Comparison of ENCODE assay signal across 16 cellular contexts in the genomic region with DNA sequence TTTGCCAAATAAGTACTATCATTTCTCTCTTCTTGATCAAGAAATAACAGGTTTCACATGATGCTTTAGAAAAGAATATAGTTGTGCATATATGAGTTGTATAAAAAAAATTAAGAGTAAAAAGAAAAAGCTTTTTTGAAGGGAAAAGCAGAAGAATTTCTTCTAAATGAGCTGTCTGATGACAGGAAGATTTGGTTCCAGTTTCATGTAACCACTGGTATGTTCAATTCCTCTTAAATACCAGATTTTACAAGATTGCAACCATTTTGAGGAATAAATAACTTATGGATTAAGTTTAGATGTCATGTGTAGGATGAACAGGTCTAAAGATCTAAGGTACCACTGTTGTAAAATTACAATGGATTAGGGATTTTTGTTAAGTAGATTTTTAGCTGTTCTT. TPM values are rescaled to one million over a fixed set of nuclear protein-coding genes. Genes with fewer than 3 reads are reported as not detected.
A peak's percentile ranks its signal among the peaks of the same experiment; 100 is the strongest.
DNase-seq lines count a peak whose midpoint lies in the region; ATAC-seq, FAIRE-seq and TF ChIP-seq lines count a peak whose summit lies in the region.
"Had no signal": no experiment of that assay in that cellular context is flagged by ENCODE, and none has a peak within 500 bp of the region (broad histone marks: within the 10 kb centered on the region; RNA-seq: fewer than 3 reads in every experiment).

No MANE protein-coding gene starts in this region.

- TF ChIP-seq EP300 in GM12878 (IDR thresholded peaks at IDR 0.05; ENCODE audit: borderline replicate concordance in 1 of 2, control insufficient read depth in 1 of 2, low read depth in 2 of 2, low read length in 2 of 2) (no peak), upper lobe of left lung (IDR thresholded peaks at IDR 0.05) (no peak)

- in situ Hi-C loops in Panc1 (cut with HindIII; ENCODE audit: low pct_unique_long_range_greater_than_20kb, low sequenced_read_pairs) (no loop called here), GM12878 (cut with MboI) (no loop called here)

- SMC1A ChIA-PET in GM12878 (lab: Charles Lee; ENCODE audit: uncharacterized antibody, unreplicated experiment): interaction anchor here (0.6 to 6.7 kb wide), 19 partner anchors 8 to 296 kb away, joined by 3 to 127 read pairs (median 10); a partner anchor contains a TSS

- CTCF ChIA-PET in Panc1 (lab: Charles Lee): interaction anchor here (0.6 kb wide), 1 partner anchor 170 kb away, joined by 4 read pairs; no protein-coding TSS in a partner anchor
- CTCF ChIA-PET in GM12878 (lab: Yijun Ruan, JAX): interaction anchor here (0.6 to 5.1 kb wide), 20 partner anchors 9 to 532 kb away, joined by 3 to 75 read pairs (median 10); a partner anchor contains a TSS

- H3K4me3 ChIP-seq in Panc1 (ENCODE audit: low read depth in 2 of 2, low read length in 2 of 2): no peak overlapping the region
- no peak overlapping the region for H3K4me3 ChIP-seq in GM12878
- no peak overlapping the region for H3K4me3 ChIP-seq in upper lobe of left lung
- H3K4me3 ChIP-seq in small intestine (ENCODE audit: low read depth in 1 of 2, low read length in 2 of 2): no peak overlapping the region
- no peak overlapping the region for H3K4me3 ChIP-seq in dorsolateral prefrontal cortex
- H3K4me3 ChIP-seq: vagina had no signal

- no peak for DNase-seq in activated T-cell treated with anti-CD3 and anti-CD28 coated beads, Interleukin-2, amount 50 U/mL, for 72 hours
- DNase-seq in activated T-cell treated with anti-CD3 and anti-CD28 coated beads for 4 hours: no peak
- no peak for DNase-seq in Panc1 (ENCODE audit: low read depth, low spot score)
- no peak for DNase-seq in GM12878 (ENCODE audit: low read depth, low spot score)
- no peak for DNase-seq in upper lobe of left lung
- DNase-seq in small intestine: no peak
- DNase-seq in dorsolateral prefrontal cortex: no peak
- DNase-seq: caudate nucleus, NCI-H1092 treated with DMSO at 0.1 percent for 48 hours, NCI-H510A treated with DMSO at 0.1 percent for 48 hours, nucleus accumbens had no signal

- no peak for FAIRE-seq in GM12878 (lab: Jason Lieb, UNC)
- FAIRE-seq in small intestine (lab: Jason Lieb, UNC): no peak
- FAIRE-seq: HTR-8/SVneo had no signal

- no TSS peak for BruUV-seq in Panc1 (replicated peaks; lab: Mats Ljungman, UMichigan)
- no TSS peak for BruUV-seq in GM12878 (replicated peaks; lab: Mats Ljungman, UMichigan)

- H3K36me3 Mint-ChIP-seq in activated T-cell treated with anti-CD3 and anti-CD28 coated beads, Interleukin-2, amount 50 U/mL, for 72 hours (ENCODE audit: insufficient read depth in 2 of 2): peaks cover 2 to 14% of the 10 kb centered on the region in 2 donors
- peaks cover 15% of the 10 kb centered on the region for H3K36me3 Mint-ChIP-seq in stimulated activated memory B cell treated with anti-CD40 and anti-IgM and Interleukin-4, amounts not matched to agents 10 μg/mL and 1 μg/mL and 100 μg/mL, for 72 hours

- H4K20me1 ChIP-seq in GM12878 (ENCODE audit: control insufficient read depth, insufficient read depth): no peaks in the 10 kb centered on the region

- H3K27ac Mint-ChIP-seq in activated T-cell treated with anti-CD3 and anti-CD28 coated beads, Interleukin-2, amount 50 U/mL, for 72 hours: peak overlapping the region; percentile 100
- H3K27ac Mint-ChIP-seq in stimulated activated memory B cell treated with anti-CD40 and anti-IgM and Interleukin-4, amounts not matched to agents 10 μg/mL and 1 μg/mL and 100 μg/mL, for 72 hours: peak overlapping the region; percentile 74

- H3K27me3 Mint-ChIP-seq in activated T-cell treated with anti-CD3 and anti-CD28 coated beads, Interleukin-2, amount 50 U/mL, for 72 hours (ENCODE audit: low read depth): no peaks in the 10 kb centered on the region
- no peaks in the 10 kb centered on the region for H3K27me3 Mint-ChIP-seq in stimulated activated memory B cell treated with anti-CD40 and anti-IgM and Interleukin-4, amounts not matched to agents 10 μg/mL and 1 μg/mL and 100 μg/mL, for 72 hours
- H3K27me3 Mint-ChIP-seq: B cell had no signal

- H3K36me3 ChIP-seq in Panc1 (ENCODE audit: control insufficient read depth, insufficient read depth, low read length): peaks cover 12% of the 10 kb centered on the region; the same call in 1 of the 2 replicates
- H3K36me3 ChIP-seq in GM12878 (ENCODE audit: control insufficient read depth in 2 of 2, insufficient read depth in 2 of 2, low read length in 1 of 2): peaks cover 0 to 1% of the 10 kb centered on the region in 2 experiments; a peak in 1 of 4 replicates
- H3K36me3 ChIP-seq in upper lobe of left lung: no peaks in the 10 kb centered on the region
- peaks cover 0 to 2% of the 10 kb centered on the region in 2 donors for H3K36me3 ChIP-seq in small intestine (ENCODE audit: control insufficient read depth in 2 of 2, insufficient read depth in 2 of 2, low read length in 2 of 2)
- H3K36me3 ChIP-seq: vagina had no signal

- H3K4me1 ChIP-seq in Panc1 (ENCODE audit: control insufficient read depth, insufficient read depth, low read length) (peaks cover 58% of the 10 kb centered on the region), GM12878 (ENCODE audit: control insufficient read depth, insufficient read depth, low read length) (peaks cover 13% of the 10 kb centered on the region), upper lobe of left lung (peaks cover 10 to 35% (median 23%) of the 10 kb centered on the region in 4 donors), small intestine (ENCODE audit: control insufficient read depth in 2 of 2, insufficient read depth in 1 of 2, low read depth in 1 of 2, low read length in 1 of 2) (peaks cover 0 to 4% of the 10 kb centered on the region in 2 donors)

- no peak overlapping the region for H2AFZ ChIP-seq in GM12878 (ENCODE audit: control insufficient read depth, low read depth, low read length)

- RAD21 ChIA-PET in GM12878 (lab: Charles Lee; ENCODE audit: unreplicated experiment): interaction anchor here (0.5 to 6.4 kb wide), 22 partner anchors 10 to 285 kb away, joined by 3 to 142 read pairs (median 9); a partner anchor contains a TSS

- peaks cover 2% of the 10 kb centered on the region; the same call in 1 of the 2 replicates for H3K79me2 ChIP-seq in GM12878 (ENCODE audit: control insufficient read depth, insufficient read depth, low read length)

- no peaks in the 10 kb centered on the region for H3K9me3 Mint-ChIP-seq in activated T-cell treated with anti-CD3 and anti-CD28 coated beads, Interleukin-2, amount 50 U/mL, for 72 hours
- no peaks in the 10 kb centered on the region for H3K9me3 Mint-ChIP-seq in stimulated activated memory B cell treated with anti-CD40 and anti-IgM and Interleukin-4, amounts not matched to agents 10 μg/mL and 1 μg/mL and 100 μg/mL, for 72 hours

- peak overlapping the region; percentile 78 to 95 for H3K4me3 Mint-ChIP-seq in activated T-cell treated with anti-CD3 and anti-CD28 coated beads, Interleukin-2, amount 50 U/mL, for 72 hours
- no peak overlapping the region for H3K4me3 Mint-ChIP-seq in stimulated activated memory B cell treated with anti-CD40 and anti-IgM and Interleukin-4, amounts not matched to agents 10 μg/mL and 1 μg/mL and 100 μg/mL, for 72 hours

- H3K9me3 ChIP-seq in Panc1 (ENCODE audit: control insufficient read depth, insufficient read depth, low read depth, low read length): no peaks in the 10 kb centered on the region
- no peaks in the 10 kb centered on the region for H3K9me3 ChIP-seq in GM12878 (replicated peaks; ENCODE audit: control insufficient read depth, insufficient read depth, low read length)
- H3K9me3 ChIP-seq in upper lobe of left lung: no peaks in the 10 kb centered on the region
- H3K9me3 ChIP-seq in small intestine (ENCODE audit: control insufficient read depth, low read depth): no peaks in the 10 kb centered on the region
- H3K9me3 ChIP-seq: vagina had no signal

- no peaks in the 10 kb centered on the region for H3K27me3 ChIP-seq in Panc1 (ENCODE audit: control insufficient read depth, insufficient read depth, low read length)
- no peaks in the 10 kb centered on the region for H3K27me3 ChIP-seq in GM12878 (replicated peaks in 1 of 2; ENCODE audit: control insufficient read depth in 2 of 2, insufficient read depth in 2 of 2, low read length in 1 of 2)
- no peaks in the 10 kb centered on the region for H3K27me3 ChIP-seq in upper lobe of left lung
- H3K27me3 ChIP-seq in small intestine (ENCODE audit: control insufficient read depth in 2 of 2, insufficient read depth in 2 of 2, low read length in 2 of 2): no peaks in the 10 kb centered on the region
- no peaks in the 10 kb centered on the region for H3K27me3 ChIP-seq in dorsolateral prefrontal cortex
- H3K27me3 ChIP-seq: vagina had no signal

- TF ChIP-seq CTCF in Panc1 (IDR thresholded peaks at IDR 0.05) (no peak), GM12878 (IDR thresholded peaks at IDR 0.05 in 2 of 3, conservative IDR thresholded peaks at IDR 0.05 in 1 of 3; ENCODE audit: control insufficient read depth in 2 of 3, extremely low read depth in 1 of 3, insufficient read depth in 1 of 3, low read depth in 3 of 3, low read length in 3 of 3) (no peak), upper lobe of left lung (IDR thresholded peaks at IDR 0.05) (no peak), dorsolateral prefrontal cortex (IDR thresholded peaks at IDR 0.05 in 54 of 56, conservative IDR thresholded peaks at IDR 0.05 in 2 of 56; ENCODE audit: low read depth in 1 of 56, partially characterized antibody in 56 of 56) (no peak)

- ATAC-seq in activated T-cell treated with anti-CD3 and anti-CD28 coated beads, Interleukin-2, amount 50 U/mL, for 72 hours (replicated peaks in 1 of 2): peak; percentile 0 to 1
- ATAC-seq in Panc1 (no peak), GM12878 (peak; percentile 8; the same call in 2 of the 3 replicates), upper lobe of left lung (ENCODE audit: low FRiP score in 2 of 2) (no peak)
- no peak for ATAC-seq in stimulated activated memory B cell treated with anti-CD40 and anti-IgM and Interleukin-4, amounts not matched to agents 10 μg/mL and 1 μg/mL and 100 μg/mL, for 72 hours
- ATAC-seq: Right ventricle myocardium inferior had no signal

- intact Hi-C loops in Panc1 (cut with micrococcal nuclease; ENCODE audit: unreplicated experiment) (loop anchor here (5.0 kb wide), 1 partner anchor 95 kb away; no protein-coding TSS in a partner anchor), GM12878 (cut with micrococcal nuclease; ENCODE audit: unreplicated experiment) (loop anchor here (2.0 to 5.0 kb wide), 3 partner anchors 76 to 160 kb away; no protein-coding TSS in a partner anchor), dorsolateral prefrontal cortex (cut with DNase I) (loop anchor here in 1 of 2 donors (5.0 kb wide), 1 partner anchor 285 kb away; no protein-coding TSS in a partner anchor)

- H3K9ac ChIP-seq in GM12878 (ENCODE audit: control insufficient read depth, insufficient read depth, low read length): peak overlapping the region; percentile 28; the same call in 1 of the 2 replicates

- peak overlapping the region; percentile 54 for H3K4me2 ChIP-seq in GM12878 (ENCODE audit: control insufficient read depth, insufficient read depth)

- TF ChIP-seq POLR2A in GM12878 (IDR thresholded peaks at IDR 0.05; ENCODE audit: low read depth, low read length) (no peak), upper lobe of left lung (IDR thresholded peaks at IDR 0.05) (no peak)

- POLR2A ChIA-PET in Panc1 (lab: Charles Lee) (interaction anchor here (1.4 to 4.4 kb wide), 3 partner anchors 87 to 93 kb away, joined by 6 to 77 read pairs (median 7); no protein-coding TSS in a partner anchor), GM12878 (lab: Charles Lee) (interaction anchor here (0.6 to 5.2 kb wide), 13 partner anchors 10 to 213 kb away, joined by 3 to 29 read pairs (median 6); no protein-coding TSS in a partner anchor)

- peak overlapping the region; percentile 100 for H3K27ac ChIP-seq in Panc1 (ENCODE audit: low read length)
- H3K27ac ChIP-seq in GM12878 (ENCODE audit: control insufficient read depth, insufficient read depth): peak overlapping the region; percentile 48
- H3K27ac ChIP-seq in upper lobe of left lung: no peak overlapping the region
- no peak overlapping the region for H3K27ac ChIP-seq in small intestine (ENCODE audit: low read depth in 1 of 2, low read length in 1 of 2)
- peak overlapping the region in 2 of 59 donors; percentile 9 to 11 for H3K27ac ChIP-seq in dorsolateral prefrontal cortex
- H3K27ac ChIP-seq: vagina had no signal

- TF ChIP-seq RAD21 in GM12878 (IDR thresholded peaks at IDR 0.05; ENCODE audit: insufficient read depth, low read depth, low read length): no peak

- peaks cover 76% of the 10 kb centered on the region for H3K4me1 Mint-ChIP-seq in activated T-cell treated with anti-CD3 and anti-CD28 coated beads, Interleukin-2, amount 50 U/mL, for 72 hours (ENCODE audit: low read depth)
- H3K4me1 Mint-ChIP-seq in stimulated activated memory B cell treated with anti-CD40 and anti-IgM and Interleukin-4, amounts not matched to agents 10 μg/mL and 1 μg/mL and 100 μg/mL, for 72 hours: peaks cover 32% of the 10 kb centered on the region

RNA-seq across cellular contexts. Expression of a gene that starts 45.0 kb away (rescaled TPM):
- 100 to 1,000 TPM; 236 to 324 TPM for total RNA-seq in activated T-cell treated with anti-CD3 and anti-CD28 coated beads, Interleukin-2, amount 50 U/mL, for 72 hours
- total RNA-seq in Panc1 (2021; ENCODE audit: unreplicated experiment): 281 TPM
- 139 TPM for polyA plus RNA-seq in Panc1 (2012; ENCODE audit: insufficient read length)
- total RNA-seq in GM12878 (2013; cell fraction: nucleolus; rRNA removed): 475 and 481 TPM in 2 replicates
- total RNA-seq in GM12878 (2014; rRNA removed): 135 and 169 TPM in 2 replicates
- total RNA-seq in GM12878 (2014; rRNA removed; fragmentation: Illumina TruSeq; extraction: Trizol): 150 and 160 TPM in 2 replicates
- 132 and 139 TPM in 2 replicates for total RNA-seq in GM12878 (2021)
- polyA plus RNA-seq in GM12878 (2011; ENCODE audit: low read depth): 49.4 TPM
- polyA plus RNA-seq in GM12878 (2011; rRNA removed): 171 and 218 TPM in 2 replicates
- 50.7 and 56.0 TPM in 2 replicates for polyA plus RNA-seq in GM12878 (2011; cell fraction: cytosol; rRNA removed)
- polyA plus RNA-seq in GM12878 (2011; cell fraction: nucleus; rRNA removed): 117 and 155 TPM in 2 replicates
- polyA plus RNA-seq in GM12878 (2012): 54.2 and 94.2 TPM in 2 replicates
- 121 and 153 TPM in 2 replicates for polyA plus RNA-seq in GM12878 (2014; fragmentation: Illumina TruSeq; extraction: Trizol)
- 100 to 1,000 TPM; 130 to 199 TPM for polyA plus RNA-seq in GM12878 (2014; fragmentation: Nextera tagmentation; extraction: Ambion mirVana)
- polyA plus RNA-seq in GM12878 (2014; rRNA removed): 78.0 and 88.4 TPM in 2 replicates
- 100 to 1,000 TPM; 107 to 111 TPM for polyA plus RNA-seq in GM12878 (2016; fragmentation: Nextera tagmentation; extraction: Ambion mirVana)
- 205 and 241 TPM in 2 replicates for polyA minus RNA-seq in GM12878 (2011; rRNA and poly(A)+ RNA removed)
- polyA minus RNA-seq in GM12878 (2011; cell fraction: cytosol; rRNA and poly(A)+ RNA removed): 66.8 and 88.2 TPM in 2 replicates
- 262 and 332 TPM in 2 replicates for polyA minus RNA-seq in GM12878 (2011; cell fraction: nucleus; rRNA and poly(A)+ RNA removed)
- total RNA-seq in upper lobe of left lung: 100 to 1,000 TPM; 124 to 246 (median 181) TPM
- 100 to 1,000 TPM in 1 of 3 donors, 10 to 100 TPM in 2; 62.1 to 110 (median 84.3) TPM for polyA plus RNA-seq in small intestine
- total RNA-seq in dorsolateral prefrontal cortex: 100 to 1,000 TPM in 118 of 120 experiments, 10 to 100 TPM in 2; 80.9 to 231 (median 127) TPM

RNA-seq across cellular contexts. Expression of a gene that starts 45.2 kb away (rescaled TPM):
- total RNA-seq in activated T-cell treated with anti-CD3 and anti-CD28 coated beads, Interleukin-2, amount 50 U/mL, for 72 hours: 10 to 100 TPM; 22.2 to 29.3 TPM
- total RNA-seq in Panc1 (2021; ENCODE audit: unreplicated experiment) (40.2 TPM), GM12878 (2014; rRNA removed) (47.0 and 48.7 TPM in 2 replicates), GM12878 (2014; rRNA removed; fragmentation: Illumina TruSeq; extraction: Trizol) (38.3 and 38.8 TPM in 2 replicates), GM12878 (2021) (37.7 and 41.7 TPM in 2 replicates), upper lobe of left lung (10 to 100 TPM; 13.7 to 38.5 (median 22.0) TPM), dorsolateral prefrontal cortex (10 to 100 TPM in 119 of 120 experiments, 1 to 10 TPM in 1; 9.8 to 28.4 (median 20.0) TPM)
- polyA plus RNA-seq in Panc1 (2012; ENCODE audit: insufficient read length): 36.1 TPM
- 40.4 and 43.9 TPM in 2 replicates for total RNA-seq in GM12878 (2013; cell fraction: nucleolus; rRNA removed)
- 54.1 TPM for polyA plus RNA-seq in GM12878 (2011; ENCODE audit: low read depth)
- polyA plus RNA-seq in GM12878 (2011; rRNA removed) (81.6 and 94.8 TPM in 2 replicates), GM12878 (2014; fragmentation: Illumina TruSeq; extraction: Trizol) (73.0 and 84.6 TPM in 2 replicates), GM12878 (2014; fragmentation: Nextera tagmentation; extraction: Ambion mirVana) (100 to 1,000 TPM; 128 to 156 TPM), GM12878 (2014; rRNA removed) (62.5 and 67.5 TPM in 2 replicates), GM12878 (2016; fragmentation: Nextera tagmentation; extraction: Ambion mirVana) (10 to 100 TPM; 58.0 to 59.3 TPM), small intestine (10 to 100 TPM in 2 of 3 donors, 1 to 10 TPM in 1; 8.6 to 29.9 (median 14.5) TPM)
- 52.3 and 52.9 TPM in 2 replicates for polyA plus RNA-seq in GM12878 (2011; cell fraction: cytosol; rRNA removed)
- polyA plus RNA-seq in GM12878 (2011; cell fraction: nucleus; rRNA removed): 37.9 and 40.9 TPM in 2 replicates
- polyA plus RNA-seq in GM12878 (2012): 37.9 and 44.7 TPM in 2 replicates
- polyA minus RNA-seq in GM12878 (2011; rRNA and poly(A)+ RNA removed): 33.3 and 49.5 TPM in 2 replicates
- 5.1 and 7.2 TPM in 2 replicates for polyA minus RNA-seq in GM12878 (2011; cell fraction: cytosol; rRNA and poly(A)+ RNA removed)
- 12.6 and 18.2 TPM in 2 replicates for polyA minus RNA-seq in GM12878 (2011; cell fraction: nucleus; rRNA and poly(A)+ RNA removed)

Comparison
In these comparisons a context has a peak if more than half of its experiments do, and no peak if none do; other contexts are left out.
1. ATAC-seq: peak in activated T-cell treated with anti-CD3 and anti-CD28 coated beads, Interleukin-2, amount 50 U/mL, for 72 hours (2 of 2) and GM12878 (single experiment); none in Panc1 (single experiment), stimulated activated memory B cell treated with anti-CD40 and anti-IgM and Interleukin-4, amounts not matched to agents 10 μg/mL and 1 μg/mL and 100 μg/mL, for 72 hours (single experiment) and upper lobe of left lung (0 of 2).
2. H3K27ac ChIP-seq: peak in Panc1 (single experiment) and GM12878 (single experiment); none in upper lobe of left lung (0 of 4) and small intestine (0 of 2).